In the genomic region with DNA sequence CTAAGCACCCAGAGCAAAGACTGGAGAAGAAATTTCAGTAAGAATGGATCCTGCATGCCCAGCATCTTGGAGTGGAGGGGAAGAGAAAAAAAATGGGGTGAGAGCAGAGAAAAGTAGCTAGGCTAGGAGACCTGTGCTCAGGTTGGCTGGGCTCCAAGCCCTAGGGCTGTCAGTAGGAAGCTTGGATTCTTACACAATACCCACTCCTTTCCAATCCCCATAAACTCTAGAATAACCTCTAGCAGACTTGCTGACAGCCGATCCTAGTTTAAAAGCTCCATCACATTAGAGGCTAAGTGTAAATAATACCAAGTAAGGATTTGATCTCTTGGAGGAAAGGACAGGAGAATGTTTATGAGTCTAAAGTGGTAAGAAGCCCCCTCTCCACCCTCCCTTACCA, we compare ENCODE assay signal across 13 cellular contexts. TPM values are rescaled to one million over a fixed set of nuclear protein-coding genes. Genes with fewer than 3 reads are reported as not detected.
DNase-seq lines count a peak whose midpoint lies in the region; ATAC-seq and TF ChIP-seq lines count a peak whose summit lies in the region.
"Had no signal": no experiment of that assay in that cellular context is flagged by ENCODE, and none has a peak within 500 bp of the region (broad histone marks: within the 10 kb centered on the region; RNA-seq: fewer than 3 reads in every experiment).

No MANE protein-coding gene starts in this region.

- no peak for TF ChIP-seq CTCF in PC-3 (conservative IDR thresholded peaks at IDR 0.05; ENCODE audit: low read depth, low read length)

- H4K20me1 ChIP-seq in PC-3 (ENCODE audit: low read length) = no peaks in the 10 kb centered on the region

- H3K4me3 Mint-ChIP-seq in effector memory CD8-positive, alpha-beta T cell = no peak overlapping the region

- H3K36me3 ChIP-seq in PC-3 (ENCODE audit: low read depth, low read length) = no peaks in the 10 kb centered on the region
- H3K36me3 ChIP-seq: esophagus squamous epithelium had no signal

- ATAC-seq in PC-3 (peak; percentile 45), GM21786 (IDR thresholded peaks at IDR 0.05; ENCODE audit: unreplicated experiment) (no peak)
- ATAC-seq in effector memory CD8-positive, alpha-beta T cell (replicated peaks) = no peak

- no peak overlapping the region for H3K4me3 ChIP-seq in PC-3 (ENCODE audit: low read length)
- H3K4me3 ChIP-seq: esophagus squamous epithelium had no signal

- no peaks in the 10 kb centered on the region for H3K36me3 Mint-ChIP-seq in effector memory CD8-positive, alpha-beta T cell (ENCODE audit: insufficient read depth)

- H2AFZ ChIP-seq in PC-3 (ENCODE audit: low read length) = 0 out of 2 replicates have a peak overlapping the region, but pooled peaks have one; percentile 23

- peaks cover 54% of the 10 kb centered on the region for H3K4me1 ChIP-seq in PC-3 (ENCODE audit: insufficient read depth, low read length)

- no peaks in the 10 kb centered on the region for H3K27me3 Mint-ChIP-seq in effector memory CD8-positive, alpha-beta T cell

- intact Hi-C loops in PC-3 (cut with micrococcal nuclease) = no loop called here

- H3K27me3 ChIP-seq in PC-3 (ENCODE audit: low read length) = no peaks in the 10 kb centered on the region
- H3K27me3 ChIP-seq: esophagus squamous epithelium had no signal

- H3K27ac ChIP-seq in PC-3 (ENCODE audit: low read length) = peak overlapping the region; percentile 54
- H3K27ac ChIP-seq: esophagus squamous epithelium had no signal

- H3K9me3 Mint-ChIP-seq in effector memory CD8-positive, alpha-beta T cell = no peaks in the 10 kb centered on the region

- POLR2A ChIA-PET in PC-3 (lab: Charles Lee; ENCODE audit: unreplicated experiment) = interaction anchor here (0.5 kb wide), 1 partner anchor 47 kb away, joined by 3 read pairs; no protein-coding TSS in a partner anchor

- no peak overlapping the region for H3K27ac Mint-ChIP-seq in effector memory CD8-positive, alpha-beta T cell

- peaks cover 6 to 8% of the 10 kb centered on the region in 2 donors for H3K4me1 Mint-ChIP-seq in effector memory CD8-positive, alpha-beta T cell (ENCODE audit: low read depth in 2 of 2)

- H3K9ac ChIP-seq in PC-3 (ENCODE audit: low read length) = no peak overlapping the region

- H3F3A ChIP-seq in PC-3 (ENCODE audit: low read length, unreplicated experiment) = no peaks in the 10 kb centered on the region

- no peaks in the 10 kb centered on the region for H3K79me2 ChIP-seq in PC-3 (ENCODE audit: low read length)

- no peaks in the 10 kb centered on the region for H3K9me3 ChIP-seq in PC-3 (ENCODE audit: low read length)
- H3K9me3 ChIP-seq: esophagus squamous epithelium had no signal

- no peaks in the 10 kb centered on the region for H3K9me2 ChIP-seq in PC-3 (replicated peaks; ENCODE audit: low read length)

- CTCF ChIA-PET in PC-3 (lab: Charles Lee) = no interaction called here

- peak overlapping the region; percentile 55 for H3K4me2 ChIP-seq in PC-3 (ENCODE audit: low read length)

- peak; percentile 13 for DNase-seq in NCI-H510A treated with DMSO at 0.1 percent for 48 hours (lab: John Stamatoyannopoulos, UW)
- no peak for DNase-seq in NCI-H510A (lab: John Stamatoyannopoulos, UW)
- DNase-seq in PC-3 = peak; percentile 94
- peak; percentile 57 for DNase-seq in fibroblast of peridontal ligament (ENCODE audit: extremely low read depth)
- peak; percentile 20 for DNase-seq in stromal cell of bone marrow (ENCODE audit: low read depth)
- DNase-seq in effector memory CD8-positive, alpha-beta T cell = no peak
- DNase-seq in SW 1271 (lab: John Stamatoyannopoulos, UW) = no peak
- DNase-seq: anterior cingulate cortex, esophagus squamous epithelium, midbrain, NCI-H1092, SHP77 treated with DMSO at 0.1 percent for 48 hours had no signal

- BruUV-seq in PC-3 (replicated peaks; lab: Mats Ljungman, UMichigan) = no TSS peak

RNA-seq across cellular contexts. Expression of gene NABP1, which starts 46.2 kb away (rescaled TPM):
- 45.4 and 56.8 TPM in 2 replicates for total RNA-seq in PC-3 (2014; rRNA removed)

Comparison
In these comparisons a context has a peak if more than half of its experiments do, and no peak if none do; other contexts are left out.
1. DNase-seq: peak in NCI-H510A treated with DMSO at 0.1 percent for 48 hours (single experiment), PC-3 (single experiment), fibroblast of peridontal ligament (single experiment) and stromal cell of bone marrow (single experiment); none in NCI-H510A (single experiment), effector memory CD8-positive, alpha-beta T cell (0 of 3) and SW 1271 (0 of 2).